In genomic region chr10:31138026-31138553, GRCh38 we compare ENCODE assay signal across 17 cellular contexts.
DNase-seq lines count a peak whose midpoint lies in the region; ATAC-seq, FAIRE-seq and TF ChIP-seq lines count a peak whose summit lies in the region.
"Had no signal": no experiment of that assay in that cellular context is flagged by ENCODE, and none has a peak within 500 bp of the region (broad histone marks: within the 10 kb centered on the region; RNA-seq: fewer than 3 reads in every experiment).

No MANE protein-coding gene starts in this region.

- H4K91ac ChIP-seq in IMR-90 (ENCODE audit: insufficient read depth, low read depth, low read length) (peak overlapping the region; percentile 87), mesenchymal stem cell (ENCODE audit: low read length) (no peak overlapping the region)

- in situ Hi-C loops in IMR-90 (cut with MboI; ENCODE audit: low sequenced_read_pairs) = loop anchor here (5.0 to 10.0 kb wide), 2 partner anchors 106 to 353 kb away; partner anchors contain the start of gene ZNF438
- in situ Hi-C loops in brain microvascular endothelial cell (cut with HindIII; ENCODE audit: low pct_ligation_motif_present, low sequenced_read_pairs) = no loop called here

- intact Hi-C loops in IMR-90 (cut with micrococcal nuclease) = loop anchor here (5.0 to 10.0 kb wide), 2 partner anchors 179 to 383 kb away; partner anchors contain the start of gene ZEB1

- peak overlapping the region in 1 of 2 experiments; percentile 3 for H2BK12ac ChIP-seq in mesenchymal stem cell (ENCODE audit: low read length in 2 of 2)

- no peak overlapping the region for H2AFZ ChIP-seq in IMR-90 (replicated peaks; ENCODE audit: low read length, poor library complexity)
- no peak overlapping the region for H2AFZ ChIP-seq in mesenchymal stem cell (ENCODE audit: low read depth, low read length)

- dilution Hi-C loops in IMR-90 (cut with HindIII; ENCODE audit: low sequenced_read_pairs, unreplicated experiment) = no loop called here

- WGBS in A549 (ENCODE audit: missing lambda C conversion rate) = 47% methylated on average over 3 of the region's 3 CpGs
- WGBS in IMR-90 (ENCODE audit: extremely low coverage in 2 of 2, insufficient read length in 1 of 2), 2 experiments = no CpG with 5 or more reads among the region's 3 CpGs
- 75% methylated on average over 2 of the region's 3 CpGs for WGBS in mesenchymal stem cell

- H2BK15ac ChIP-seq in IMR-90 (ENCODE audit: low read depth, low read length) (peak overlapping the region; percentile 76; the same call in 1 of the 3 replicates), mesenchymal stem cell (ENCODE audit: low read depth, poor library complexity, severe bottlenecking) (peak overlapping the region; percentile 90)

- peak overlapping the region; percentile 92 for H2BK20ac ChIP-seq in IMR-90 (ENCODE audit: low read depth, low read length)

- H3K27ac ChIP-seq in A549 (no peak overlapping the region), IMR-90 (ENCODE audit: insufficient read depth, low read length) (peak overlapping the region; percentile 92), mesenchymal stem cell (ENCODE audit: low read length, poor library complexity, severe bottlenecking) (no peak overlapping the region), brain microvascular endothelial cell (no peak overlapping the region)
- H3K27ac ChIP-seq: KMS-11 had no signal

- H4K20me1 ChIP-seq in IMR-90 (ENCODE audit: insufficient read depth, low read length) = no peaks in the 10 kb centered on the region

- H3K18ac ChIP-seq in IMR-90 (ENCODE audit: low read depth, low read length) = peak overlapping the region; percentile 93
- no peak overlapping the region for H3K18ac ChIP-seq in mesenchymal stem cell (ENCODE audit: low read depth in 1 of 2, low read length in 2 of 2)

- TF ChIP-seq EP300 in A549 (IDR thresholded peaks at IDR 0.05) = no peak

- H2BK5ac ChIP-seq in IMR-90 (ENCODE audit: low read depth, low read length, poor library complexity, severe bottlenecking) (peak overlapping the region; percentile 79), mesenchymal stem cell (ENCODE audit: low read depth, low read length, poor library complexity, severe bottlenecking) (no peak overlapping the region)

- no peak overlapping the region for H3K9ac ChIP-seq in IMR-90 (ENCODE audit: low read depth, low read length)
- H3K9ac ChIP-seq in mesenchymal stem cell (ENCODE audit: low read length) = no peak overlapping the region
- H3K9ac ChIP-seq: KMS-11, SK-N-SH had no signal

- peak overlapping the region; percentile 95 for H3K4ac ChIP-seq in IMR-90 (ENCODE audit: low read depth, low read length)
- no peak overlapping the region for H3K4ac ChIP-seq in mesenchymal stem cell (ENCODE audit: low read depth in 1 of 2, low read length in 2 of 2)

- TF ChIP-seq CTCF in A549 (IDR thresholded peaks at IDR 0.05) (no peak), IMR-90 (conservative IDR thresholded peaks at IDR 0.05; ENCODE audit: low read depth, low read length) (no peak), brain microvascular endothelial cell (IDR thresholded peaks at IDR 0.05; ENCODE audit: low read depth, low read length, missing control alignments) (no peak)

- BruUV-seq in IMR-90 (replicated peaks; lab: Mats Ljungman, UMichigan) = no TSS peak

- H3K9me3 ChIP-seq in A549 (no peaks in the 10 kb centered on the region), IMR-90 (ENCODE audit: control insufficient read depth, insufficient read depth, low read length) (no peaks in the 10 kb centered on the region), mesenchymal stem cell (ENCODE audit: control insufficient read depth, low read length) (no peaks in the 10 kb centered on the region)
- H3K9me3 ChIP-seq: SK-N-SH had no signal

- peak overlapping the region; percentile 78 for H3K56ac ChIP-seq in IMR-90 (ENCODE audit: extremely low read depth, insufficient read depth, low read length)

- H3K79me1 ChIP-seq in IMR-90 (ENCODE audit: low read depth in 1 of 2, low read length in 2 of 2) (peaks cover 4 to 49% of the 10 kb centered on the region in 2 experiments; a peak in 3 of 4 replicates), mesenchymal stem cell (replicated peaks; ENCODE audit: low read length, poor library complexity, severe bottlenecking) (no peaks in the 10 kb centered on the region)

- H3K4me1 ChIP-seq in A549 (0 out of 3 replicates have a peak, but pooled peaks cover 3% of the 10 kb centered on the region), IMR-90 (ENCODE audit: control insufficient read depth, insufficient read depth, low read length) (peaks cover 32% of the 10 kb centered on the region), mesenchymal stem cell (ENCODE audit: control insufficient read depth, insufficient read depth, low read depth, low read length) (peaks cover 13% of the 10 kb centered on the region)

- ATAC-seq in A549 (no peak), IMR-90 (ENCODE audit: low read depth) (no peak)
- ATAC-seq: HCT116 had no signal

- no peak for TF ChIP-seq POLR2A in A549 (IDR thresholded peaks at IDR 0.05; ENCODE audit: low read length)
- TF ChIP-seq POLR2A in IMR-90 (IDR thresholded peaks at IDR 0.05; ENCODE audit: low read depth, low read length) = no peak

- H3K4me3 ChIP-seq in A549 (no peak overlapping the region), IMR-90 (ENCODE audit: insufficient read depth, low read depth, low read length) (no peak overlapping the region), mesenchymal stem cell (ENCODE audit: insufficient read depth in 1 of 2, low read depth in 1 of 2, low read length in 2 of 2) (no peak overlapping the region), brain microvascular endothelial cell (ENCODE audit: low read depth, low read length) (no peak overlapping the region)

- H4K5ac ChIP-seq in IMR-90 (ENCODE audit: low read depth, low read length) = peak overlapping the region; percentile 76; the same call in 1 of the 2 replicates

- FAIRE-seq in A549 (lab: Jason Lieb, UNC) = no peak

- CTCF ChIA-PET in A549 (lab: Yijun Ruan, JAX) (interaction anchor here (1.0 kb wide), 1 partner anchor 22 kb away, joined by 4 read pairs; no protein-coding TSS in a partner anchor), IMR-90 (lab: Yijun Ruan, JAX) (interaction anchor here (0.9 kb wide), 1 partner anchor 387 kb away, joined by 3 read pairs; no protein-coding TSS in a partner anchor)

- H2AK5ac ChIP-seq in IMR-90 (ENCODE audit: low read depth, low read length) (peak overlapping the region; percentile 95), mesenchymal stem cell (ENCODE audit: low read length, severe bottlenecking) (no peak overlapping the region)

- peak overlapping the region; percentile 47; the same call in 1 of the 2 replicates for H3K23ac ChIP-seq in IMR-90 (ENCODE audit: low read depth, low read length)
- no peak overlapping the region for H3K23ac ChIP-seq in mesenchymal stem cell (ENCODE audit: low read length in 2 of 2)

- H3K36me3 ChIP-seq in IMR-90 (ENCODE audit: control insufficient read depth, insufficient read depth, low read length) = no peaks in the 10 kb centered on the region
- no peaks in the 10 kb centered on the region for H3K36me3 ChIP-seq in mesenchymal stem cell (ENCODE audit: control insufficient read depth in 1 of 2, insufficient read depth in 2 of 2, low read depth in 1 of 2, low read length in 2 of 2)
- H3K36me3 ChIP-seq in brain microvascular endothelial cell (replicated peaks) = no peaks in the 10 kb centered on the region

- POLR2A ChIA-PET in A549 (lab: Yijun Ruan, JAX) (no interaction called here), IMR-90 (lab: Charles Lee; ENCODE audit: unreplicated experiment) (interaction anchor here (0.9 to 1.4 kb wide), 3 partner anchors 124 to 183 kb away, joined by 3 to 4 read pairs (median 4); no protein-coding TSS in a partner anchor)

- no peaks in the 10 kb centered on the region for H3K27me3 ChIP-seq in IMR-90 (ENCODE audit: control insufficient read depth, insufficient read depth, low read length)
- H3K27me3 ChIP-seq in mesenchymal stem cell (ENCODE audit: control insufficient read depth in 1 of 2, insufficient read depth in 1 of 2, low read length in 2 of 2) = no peaks in the 10 kb centered on the region
- H3K27me3 ChIP-seq in brain microvascular endothelial cell (replicated peaks) = no peaks in the 10 kb centered on the region

- DNase-seq in A549 (ENCODE audit: low read depth in 1 of 2, low spot score in 1 of 2) (no peak), IMR-90 (no peak), amniotic epithelial cell (ENCODE audit: low read depth) (peak; percentile 47), mesenchymal stem cell (no peak), brain microvascular endothelial cell (no peak), CD1c-positive myeloid dendritic cell (ENCODE audit: extremely low spot score) (no peak), NCI-H446 (lab: John Stamatoyannopoulos, UW) (no peak)
- DNase-seq: COR-L47, GF-D8, GOT3, NCI-H187, NCI-H226, NCI-H524 treated with DMSO at 0.1 percent for 48 hours, SHP77, SK-N-SH had no signal

- no peak overlapping the region for H3K4me2 ChIP-seq in A549
- no peak overlapping the region; the same call in 1 of the 2 replicates for H3K4me2 ChIP-seq in IMR-90 (ENCODE audit: low read depth, low read length)
- no peak overlapping the region for H3K4me2 ChIP-seq in mesenchymal stem cell (ENCODE audit: low read length, poor library complexity, severe bottlenecking)
- H3K4me2 ChIP-seq: KMS-11, SK-N-SH had no signal

- H2BK120ac ChIP-seq in IMR-90 (ENCODE audit: low read depth, low read length) (peak overlapping the region; percentile 91), mesenchymal stem cell (ENCODE audit: low read depth, low read length) (peak overlapping the region; percentile 29)

- peaks cover 34% of the 10 kb centered on the region for H3K9me1 ChIP-seq in IMR-90 (ENCODE audit: insufficient read depth, low read length)

- TF ChIP-seq RAD21 in A549 (conservative IDR thresholded peaks at IDR 0.05 in 1 of 2, IDR thresholded peaks at IDR 0.05 in 1 of 2) (no peak), IMR-90 (IDR thresholded peaks at IDR 0.05; ENCODE audit: low read length) (no peak)

- H4K8ac ChIP-seq in IMR-90 (ENCODE audit: low read depth in 2 of 2, low read length in 2 of 2) = peak overlapping the region; percentile 80 to 81
- H4K8ac ChIP-seq in mesenchymal stem cell (ENCODE audit: low read length) = no peak overlapping the region

- H2AK9ac ChIP-seq in IMR-90 (replicated peaks; ENCODE audit: low read depth, low read length, poor library complexity) = no peak overlapping the region

- H3K14ac ChIP-seq in IMR-90 (replicated peaks; ENCODE audit: low read depth, low read length) (peak overlapping the region; percentile 81), mesenchymal stem cell (ENCODE audit: low read length in 2 of 2) (no peak overlapping the region)

TF ChIP-seq in A549, 52 proteins besides CTCF, POLR2A, EP300 and RAD21:
- TF ChIP-seq CEBPB (IDR thresholded peaks at IDR 0.05) (peak; percentile 23 to 36; a peak in 1 of 4 replicates), ZNF302 (CRISPR knock-in tag; IDR thresholded peaks at IDR 0.05) (no peak)
TF ChIP-seq in A549: peak in this region for 1.

TF ChIP-seq in IMR-90, 13 proteins besides CTCF, POLR2A, EP300 and RAD21:
- TF ChIP-seq MXI1 (IDR thresholded peaks at IDR 0.05; ENCODE audit: borderline replicate concordance, low read depth, low read length) (no peak), FOS (IDR thresholded peaks at IDR 0.05; ENCODE audit: low read depth, low read length) (no peak), CEBPB (IDR thresholded peaks at IDR 0.05; ENCODE audit: low read depth, low read length) (peak; percentile 85), NFE2L2 (IDR thresholded peaks at IDR 0.05; ENCODE audit: low read depth, low read length) (no peak)
